In genomic region chr2:96509114-96509846, GRCh38 we compare ENCODE assay signal across 1 cellular context.
TF ChIP-seq lines count a peak whose summit lies in the region.

No MANE protein-coding gene starts in this region.

TF ChIP-seq in HepG2, 621 proteins besides CTCF, POLR2A, EP300 and RAD21 (continued from another document):
- peak; percentile 43; the same call in 1 of the 2 replicates for TF ChIP-seq ELF1 (CRISPR knock-in tag; IDR thresholded peaks at IDR 0.05)
- peak; percentile 51 for TF ChIP-seq AGO1 (IDR thresholded peaks at IDR 0.05; ENCODE audit: low read depth, low read length, poor library complexity, severe bottlenecking)
- TF ChIP-seq CENPX (CRISPR knock-in tag; IDR thresholded peaks at IDR 0.05) = no peak
- no peak for TF ChIP-seq KMT2A (CRISPR knock-in tag; IDR thresholded peaks at IDR 0.05)
- TF ChIP-seq ZKSCAN8 (CRISPR knock-in tag; IDR thresholded peaks at IDR 0.05; ENCODE audit: borderline replicate concordance) = 0 out of 2 replicates have a peak, but pooled peaks have one; percentile 32
- TF ChIP-seq CHD2 (IDR thresholded peaks at IDR 0.05; ENCODE audit: low read depth, low read length) = no peak
- TF ChIP-seq ZNF333 (CRISPR knock-in tag; IDR thresholded peaks at IDR 0.05; ENCODE audit: borderline replicate concordance) = peak; percentile 76
- peak; percentile 61; the same call in 1 of the 2 replicates for TF ChIP-seq ZNF451 (CRISPR knock-in tag; IDR thresholded peaks at IDR 0.05)
- 0 out of 2 replicates have a peak, but pooled peaks have one; percentile 41 for TF ChIP-seq THAP7 (CRISPR knock-in tag; IDR thresholded peaks at IDR 0.05)
- peak; percentile 40 for TF ChIP-seq ASH2L (IDR thresholded peaks at IDR 0.05; ENCODE audit: insufficient read length, low read depth, low read length)
- no peak for TF ChIP-seq HMG20B (CRISPR knock-in tag; conservative IDR thresholded peaks at IDR 0.05)
- 0 out of 2 replicates have a peak, but pooled peaks have one; percentile 21 for TF ChIP-seq PATZ1 (CRISPR knock-in tag; IDR thresholded peaks at IDR 0.05)
- no peak for TF ChIP-seq IRF1 (CRISPR knock-in tag; IDR thresholded peaks at IDR 0.05; ENCODE audit: low read depth)
- TF ChIP-seq JUNB (CRISPR knock-in tag; IDR thresholded peaks at IDR 0.05; ENCODE audit: borderline replicate concordance) = no peak
- no peak for TF ChIP-seq ZBTB40 (IDR thresholded peaks at IDR 0.05)
- peak; percentile 26 for TF ChIP-seq ZBTB40 (CRISPR knock-in tag; IDR thresholded peaks at IDR 0.05)
- no peak for TF ChIP-seq ZBTB49 (CRISPR knock-in tag; IDR thresholded peaks at IDR 0.05; ENCODE audit: borderline replicate concordance)
- TF ChIP-seq HNRNPLL (IDR thresholded peaks at IDR 0.05; ENCODE audit: low read depth, low read length, poor library complexity, severe bottlenecking) = peak; percentile 51
